In the genomic region with DNA sequence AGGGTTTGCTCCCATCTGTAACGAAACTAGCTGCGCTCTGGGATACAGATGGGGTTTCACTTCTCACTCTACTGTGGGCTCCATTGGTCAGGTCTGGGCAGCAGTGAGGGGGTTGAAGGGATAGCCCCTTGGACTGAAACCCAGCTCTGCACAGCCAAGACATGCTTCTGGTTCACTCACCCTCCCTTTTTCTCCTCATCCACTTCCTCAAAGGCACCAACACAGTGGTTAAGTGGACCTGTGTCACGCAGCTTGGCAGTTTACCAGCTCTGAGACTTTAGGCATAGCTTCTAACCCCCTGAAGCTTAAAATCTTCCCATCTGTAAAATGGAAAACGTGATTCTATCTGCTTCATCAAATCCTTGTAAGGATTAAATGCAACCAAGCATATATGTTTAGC, we compare ENCODE assay signal across 23 cellular contexts. TPM values are rescaled to one million over a fixed set of nuclear protein-coding genes. Genes with fewer than 3 reads are reported as not detected.
"Had no signal": no experiment of that assay in that cellular context is flagged by ENCODE, and none has a peak within 500 bp of the region (broad histone marks: within the 10 kb centered on the region; RNA-seq: fewer than 3 reads in every experiment).

No MANE protein-coding gene starts in this region.

- H3K4me1 ChIP-seq: ascending aorta, sigmoid colon, upper lobe of right lung had no signal

- H3K36me3 ChIP-seq: ascending aorta, sigmoid colon, thoracic aorta, upper lobe of right lung had no signal

- FAIRE-seq: endometrium, frontal cortex, keratinocyte had no signal

- ATAC-seq: activated CD8-positive, alpha-beta T cell treated with anti-CD3 and anti-CD28 coated beads for 36 hours; left lobe of liver; stimulated activated effector memory CD8-positive, alpha-beta T cell treated with anti-CD3 and anti-CD28 coated beads, Interleukin-12 subunit alpha, Interleukin-12 subunit beta, amount 100 ng/mL, for 72 hours; upper lobe of right lung had no signal

- H3K4me3 ChIP-seq: ascending aorta, coronary artery, lung, sigmoid colon, thoracic aorta, upper lobe of right lung had no signal

- H3K9me3 ChIP-seq: ascending aorta, sigmoid colon, thoracic aorta, upper lobe of right lung had no signal

- H3K27me3 ChIP-seq: ascending aorta, upper lobe of right lung had no signal

- H3K27ac ChIP-seq: ascending aorta, coronary artery, sigmoid colon, thoracic aorta, upper lobe of right lung had no signal

- DNase-seq: activated CD4-positive, alpha-beta T cell treated with anti-CD3 and anti-CD28 coated beads, Interleukin-2, amount 10 ng/mL, durations not matched to agents 24 days and 14 days; activated CD4-positive, CD25-positive, alpha-beta regulatory T cell; activated CD8-positive, alpha-beta memory T cell treated with anti-CD3 and anti-CD28 coated beads, Interleukin-2, amount 50 U/mL, for 4 hours; activated CD8-positive, alpha-beta T cell treated with anti-CD3 and anti-CD28 coated beads for 36 hours; activated effector memory CD4-positive, alpha-beta T cell treated with anti-CD3 and anti-CD28 coated beads, Interleukin-2, amount 50 U/mL, for 16 hours; activated naive CD4-positive, alpha-beta T cell treated with anti-CD3 and anti-CD28 coated beads, Interleukin-2, amount 50 U/mL, for 16 hours; activated T-cell treated with anti-CD3 and anti-CD28 coated beads, Interleukin-2, amount 50 U/mL, for 48 hours; erythroblast; sigmoid colon; stimulated activated CD4-positive, alpha-beta T cell treated with anti-CD3 and anti-CD28 coated beads, Interleukin-4, amount 100 ng/mL, for 24 hours; T-helper 2 cell; upper lobe of right lung had no signal

RNA-seq across cellular contexts. Expression of gene KRT38, which starts 11.5 kb away (rescaled TPM):
- total RNA-seq: activated CD4-positive, alpha-beta T cell treated with anti-CD3 and anti-CD28 coated beads, Interleukin-2, amount 10 ng/mL, durations not matched to agents 24 days and 14 days; activated CD8-positive, alpha-beta T cell treated with anti-CD3 and anti-CD28 coated beads for 36 hours; ascending aorta; frontal cortex; left lobe of liver; lung; mesothelial cell of epicardium; renal cortical epithelial cell; sigmoid colon; thoracic aorta; upper lobe of right lung had no signal
- polyA plus RNA-seq: keratinocyte, lung, sigmoid colon had no signal

RNA-seq across cellular contexts. Expression of gene KRT32, which starts 14.9 kb away (rescaled TPM):
- total RNA-seq: activated CD4-positive, alpha-beta T cell treated with anti-CD3 and anti-CD28 coated beads, Interleukin-2, amount 10 ng/mL, durations not matched to agents 24 days and 14 days; activated CD8-positive, alpha-beta T cell treated with anti-CD3 and anti-CD28 coated beads for 36 hours; ascending aorta; frontal cortex; left lobe of liver; lung; mesothelial cell of epicardium; renal cortical epithelial cell; sigmoid colon; thoracic aorta; upper lobe of right lung had no signal
- polyA plus RNA-seq: keratinocyte, lung, sigmoid colon had no signal

RNA-seq across cellular contexts. Expression of gene KRT37, which starts 27.9 kb away (rescaled TPM):
- total RNA-seq: activated CD4-positive, alpha-beta T cell treated with anti-CD3 and anti-CD28 coated beads, Interleukin-2, amount 10 ng/mL, durations not matched to agents 24 days and 14 days; activated CD8-positive, alpha-beta T cell treated with anti-CD3 and anti-CD28 coated beads for 36 hours; ascending aorta; frontal cortex; left lobe of liver; lung; mesothelial cell of epicardium; renal cortical epithelial cell; sigmoid colon; thoracic aorta; upper lobe of right lung had no signal
- polyA plus RNA-seq: lung, sigmoid colon had no signal

RNA-seq across cellular contexts. Expression of gene KRT35, which starts 28.7 kb away (rescaled TPM):
- total RNA-seq: activated CD4-positive, alpha-beta T cell treated with anti-CD3 and anti-CD28 coated beads, Interleukin-2, amount 10 ng/mL, durations not matched to agents 24 days and 14 days; activated CD8-positive, alpha-beta T cell treated with anti-CD3 and anti-CD28 coated beads for 36 hours; ascending aorta; frontal cortex; left lobe of liver; lung; mesothelial cell of epicardium; renal cortical epithelial cell; sigmoid colon; thoracic aorta; upper lobe of right lung had no signal
- polyA plus RNA-seq: keratinocyte, lung, sigmoid colon had no signal

RNA-seq across cellular contexts. Expression of gene KRT36, which starts 37.4 kb away (rescaled TPM):
- total RNA-seq: activated CD4-positive, alpha-beta T cell treated with anti-CD3 and anti-CD28 coated beads, Interleukin-2, amount 10 ng/mL, durations not matched to agents 24 days and 14 days; activated CD8-positive, alpha-beta T cell treated with anti-CD3 and anti-CD28 coated beads for 36 hours; ascending aorta; frontal cortex; left lobe of liver; lung; mesothelial cell of epicardium; renal cortical epithelial cell; thoracic aorta; upper lobe of right lung had no signal
- polyA plus RNA-seq: keratinocyte had no signal
